ENCODE assay signal across 1 cellular context in the genomic region with DNA sequence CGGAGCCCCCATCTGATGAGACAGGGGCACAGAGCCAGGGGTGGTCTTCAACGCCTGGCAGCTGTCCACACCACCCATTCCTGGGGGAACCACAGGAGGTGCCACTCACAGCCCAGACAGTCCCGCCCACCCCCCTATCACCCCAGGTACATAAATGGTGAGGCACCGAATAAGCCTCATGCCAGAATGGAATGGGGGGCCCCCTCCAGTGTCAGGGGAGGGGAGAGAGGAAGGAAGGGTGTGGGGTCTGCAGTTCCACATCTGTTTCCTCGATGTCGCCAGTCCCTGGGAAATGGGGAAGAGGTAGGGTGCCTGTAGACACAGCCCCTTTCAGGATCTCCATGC.
TF ChIP-seq lines count a peak whose summit lies in the region.

No MANE protein-coding gene starts in this region.

TF ChIP-seq in SK-N-SH, 30 proteins besides CTCF, POLR2A, EP300 and RAD21:
- no peak for TF ChIP-seq POLR2AphosphoS5 (IDR thresholded peaks at IDR 0.05; ENCODE audit: low read depth, low read length)
- no peak for TF ChIP-seq TEAD4 (IDR thresholded peaks at IDR 0.05; ENCODE audit: borderline replicate concordance, insufficient read depth)
- no peak for TF ChIP-seq REST (IDR thresholded peaks at IDR 0.05; ENCODE audit: low read depth, low read length)
- TF ChIP-seq MEF2A (IDR thresholded peaks at IDR 0.05; ENCODE audit: borderline replicate concordance, low read depth) = no peak
- TF ChIP-seq USF1 (IDR thresholded peaks at IDR 0.05; ENCODE audit: borderline replicate concordance, low read depth) = no peak
- TF ChIP-seq, protein P1, sequence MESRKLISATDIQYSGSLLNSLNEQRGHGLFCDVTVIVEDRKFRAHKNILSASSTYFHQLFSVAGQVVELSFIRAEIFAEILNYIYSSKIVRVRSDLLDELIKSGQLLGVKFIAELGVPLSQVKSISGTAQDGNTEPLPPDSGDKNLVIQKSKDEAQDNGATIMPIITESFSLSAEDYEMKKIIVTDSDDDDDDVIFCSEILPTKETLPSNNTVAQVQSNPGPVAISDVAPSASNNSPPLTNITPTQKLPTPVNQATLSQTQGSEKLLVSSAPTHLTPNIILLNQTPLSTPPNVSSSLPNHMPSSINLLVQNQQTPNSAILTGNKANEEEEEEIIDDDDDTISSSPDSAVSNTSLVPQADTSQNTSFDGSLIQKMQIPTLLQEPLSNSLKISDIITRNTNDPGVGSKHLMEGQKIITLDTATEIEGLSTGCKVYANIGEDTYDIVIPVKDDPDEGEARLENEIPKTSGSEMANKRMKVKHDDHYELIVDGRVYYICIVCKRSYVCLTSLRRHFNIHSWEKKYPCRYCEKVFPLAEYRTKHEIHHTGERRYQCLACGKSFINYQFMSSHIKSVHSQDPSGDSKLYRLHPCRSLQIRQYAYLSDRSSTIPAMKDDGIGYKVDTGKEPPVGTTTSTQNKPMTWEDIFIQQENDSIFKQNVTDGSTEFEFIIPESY (IDR thresholded peaks at IDR 0.05; ENCODE audit: borderline replicate concordance, low read depth) = no peak
- TF ChIP-seq EZH2phosphoT487 (IDR thresholded peaks at IDR 0.05; ENCODE audit: borderline replicate concordance, low read depth) = no peak
- TF ChIP-seq PBX3 (IDR thresholded peaks at IDR 0.05) = no peak
TF ChIP-seq in SK-N-SH: peak in this region for 0.
